Comparison of ENCODE assay signal across 28 cellular contexts in genomic region chr7:22129819-22130580, GRCh38.
DNase-seq lines count a peak whose midpoint lies in the region; TF ChIP-seq lines count a peak whose summit lies in the region.
"Had no signal": no experiment of that assay in that cellular context is flagged by ENCODE, and none has a peak within 500 bp of the region (broad histone marks: within the 10 kb centered on the region; RNA-seq: fewer than 3 reads in every experiment).

No MANE protein-coding gene starts in this region.

- H3K36me3 Mint-ChIP-seq in brain (peaks cover 23% of the 10 kb centered on the region), neural progenitor cell (peaks cover 17% of the 10 kb centered on the region)
- H3K36me3 Mint-ChIP-seq: activated CD4-positive, alpha-beta memory T cell treated with anti-CD3 and anti-CD28 coated beads for 36 hours; activated naive CD4-positive, alpha-beta T cell treated with anti-CD3 and anti-CD28 coated beads, Interleukin-2, amount 50 U/mL, for 72 hours had no signal

- H3K27ac Mint-ChIP-seq in brain (peak overlapping the region in 3 of 5 experiments; percentile 51 to 73 (median 53)), neural progenitor cell (peak overlapping the region; percentile 2)
- H3K27ac Mint-ChIP-seq: activated CD4-positive, alpha-beta memory T cell treated with anti-CD3 and anti-CD28 coated beads for 36 hours; activated naive CD4-positive, alpha-beta T cell treated with anti-CD3 and anti-CD28 coated beads, Interleukin-2, amount 50 U/mL, for 72 hours; activated T-helper 2 cell treated with anti-CD3 and anti-CD28 coated beads, Interferon-gamma antibody, Interleukin-2, Interleukin-4, amounts not matched to agents 10 μg/mL and 5 μg/mL and 100 μg/mL, durations not matched to agents 14 hours and 24 hours and 36 hours; dendritic cell treated with granulocyte-macrophage colony-stimulating factor and Interleukin-4, amounts not matched to agents 40 ng/mL and 50 ng/mL, for 4 days had no signal

- H3F3A ChIP-seq in neural progenitor cell (ENCODE audit: low read depth) = no peaks in the 10 kb centered on the region

- TF ChIP-seq CTCF in brain (conservative IDR thresholded peaks at IDR 0.05) = no peak
- TF ChIP-seq CTCF in neural progenitor cell (IDR thresholded peaks at IDR 0.05) = no peak

- H3K4me3 Mint-ChIP-seq in brain (peak overlapping the region in 1 of 5 experiments; percentile 19), neural progenitor cell (no peak overlapping the region)
- H3K4me3 Mint-ChIP-seq: activated CD4-positive, alpha-beta memory T cell treated with anti-CD3 and anti-CD28 coated beads for 36 hours; dendritic cell treated with granulocyte-macrophage colony-stimulating factor and Interleukin-4, amounts not matched to agents 40 ng/mL and 50 ng/mL, for 4 days; H9 had no signal

- no peak overlapping the region for H2AFZ ChIP-seq in neural progenitor cell (replicated peaks)

- peaks cover 42% of the 10 kb centered on the region for H3K4me1 ChIP-seq in neural progenitor cell
- H3K4me1 ChIP-seq: tibial nerve had no signal

- no peaks in the 10 kb centered on the region for H3K9me3 ChIP-seq in neural progenitor cell (ENCODE audit: low read depth)
- H3K9me3 ChIP-seq: ovary, tibial nerve had no signal

- no peaks in the 10 kb centered on the region for H3K36me3 ChIP-seq in neural progenitor cell
- H3K36me3 ChIP-seq: ovary had no signal

- in situ Hi-C loops in ACHN (cut with HindIII; ENCODE audit: low pct_ligation_motif_present, low pct_unique_long_range_greater_than_20kb, low sequenced_read_pairs) = no loop called here

- H3K27ac ChIP-seq in neural progenitor cell = no peak overlapping the region
- H3K27ac ChIP-seq: ovary, tibial nerve had no signal

- DNase-seq in ACHN (peak; percentile 14), ELF-1 (ENCODE audit: low read depth, low spot score) (peak; percentile 39), neural progenitor cell (ENCODE audit: low spot score) (no peak), NCI-H1436 (lab: John Stamatoyannopoulos, UW) (no peak), germinal center (ENCODE audit: low spot score) (no peak), putamen (ENCODE audit: low spot score) (no peak)
- DNase-seq: activated CD4-positive, alpha-beta memory T cell treated with anti-CD3 and anti-CD28 coated beads for 36 hours; activated T-cell treated with anti-CD3 and anti-CD28 coated beads for 4 hours; aorta; C1 segment of cervical spinal cord; central memory CD4-positive, alpha-beta T cell; DMS153; H9; hypothalamus; mammary epithelial cell; NCI-H1436 treated with DMSO at 0.1 percent for 48 hours; NCI-H446; NCI-H748 treated with DMSO at 0.1 percent for 48 hours; ovary; Right ventricle myocardium superior; small intestine; stimulated activated CD4-positive, alpha-beta T cell treated with anti-CD3 and anti-CD28 coated beads, Interleukin-1b, Interleukin-23, amount 100 ng/mL, for 48 hours; T-helper 2 cell had no signal

- H3K27me3 Mint-ChIP-seq in brain (peaks cover 11% of the 10 kb centered on the region), neural progenitor cell (ENCODE audit: insufficient read depth, low read depth) (no peaks in the 10 kb centered on the region)
- H3K27me3 Mint-ChIP-seq: dendritic cell treated with granulocyte-macrophage colony-stimulating factor and Interleukin-4, amounts not matched to agents 40 ng/mL and 50 ng/mL, for 4 days had no signal

- H3K9me3 Mint-ChIP-seq in brain = no peaks in the 10 kb centered on the region
- no peaks in the 10 kb centered on the region for H3K9me3 Mint-ChIP-seq in neural progenitor cell
- H3K9me3 Mint-ChIP-seq: activated CD4-positive, alpha-beta memory T cell treated with anti-CD3 and anti-CD28 coated beads for 36 hours; activated naive CD4-positive, alpha-beta T cell treated with anti-CD3 and anti-CD28 coated beads, Interleukin-2, amount 50 U/mL, for 72 hours; activated T-helper 2 cell treated with anti-CD3 and anti-CD28 coated beads, Interferon-gamma antibody, Interleukin-2, Interleukin-4, amounts not matched to agents 10 μg/mL and 5 μg/mL and 100 μg/mL, durations not matched to agents 14 hours and 24 hours and 36 hours; dendritic cell treated with granulocyte-macrophage colony-stimulating factor and Interleukin-4, amounts not matched to agents 40 ng/mL and 50 ng/mL, for 4 days; H9 had no signal

- H3K27me3 ChIP-seq in neural progenitor cell = no peaks in the 10 kb centered on the region
- H3K27me3 ChIP-seq: ovary, tibial nerve had no signal

- peaks cover 32% of the 10 kb centered on the region for H3K4me1 Mint-ChIP-seq in brain
- H3K4me1 Mint-ChIP-seq in neural progenitor cell = peaks cover 46% of the 10 kb centered on the region

- no peak overlapping the region for H3K9ac ChIP-seq in neural progenitor cell

- H4K20me1 ChIP-seq in neural progenitor cell (ENCODE audit: low read depth) = no peaks in the 10 kb centered on the region

- no peaks in the 10 kb centered on the region for H3K79me2 ChIP-seq in neural progenitor cell (ENCODE audit: low read depth)

- H3K4me3 ChIP-seq in neural progenitor cell = no peak overlapping the region
- H3K4me3 ChIP-seq: ovary, tibial nerve had no signal

- H3K4me2 ChIP-seq in neural progenitor cell = no peak overlapping the region

Comparison
In these comparisons a context has a peak if more than half of its experiments do, and no peak if none do; other contexts are left out.
1. DNase-seq: peak in ACHN (single experiment) and ELF-1 (single experiment); none in neural progenitor cell (single experiment), NCI-H1436 (single experiment), germinal center (single experiment) and putamen (single experiment).